Comparison of ENCODE assay signal across 32 cellular contexts in genomic region chr13:97938701-97939475, GRCh38.
"Had no signal": no experiment of that assay in that cellular context is flagged by ENCODE, and none has a peak within 500 bp of the region (broad histone marks: within the 10 kb centered on the region; RNA-seq: fewer than 3 reads in every experiment).

No MANE protein-coding gene starts in this region.

- H3K9me3 ChIP-seq: ascending aorta, colonic mucosa, esophagus squamous epithelium, psoas muscle, sigmoid colon, uterus had no signal

- H3K27me3 Mint-ChIP-seq: brain, type B pancreatic cell had no signal

- H3K4me1 Mint-ChIP-seq: activated CD4-positive, alpha-beta T cell treated with anti-CD3 and anti-CD28 coated beads, Interleukin-2, amount 10 ng/mL, durations not matched to agents 24 days and 14 days; activated naive CD8-positive, alpha-beta T cell treated with anti-CD3 and anti-CD28 coated beads for 36 hours; nephron progenitor cell; stimulated activated effector memory CD8-positive, alpha-beta T cell treated with anti-CD3 and anti-CD28 coated beads, Interleukin-12 subunit alpha, Interleukin-12 subunit beta, amount 100 ng/mL, for 72 hours had no signal

- H3K4me3 ChIP-seq: ascending aorta, cardiac muscle cell, colonic mucosa, esophagus squamous epithelium, psoas muscle, sigmoid colon, uterus had no signal

- H3K4me3 Mint-ChIP-seq: activated CD4-positive, alpha-beta memory T cell treated with anti-CD3 and anti-CD28 coated beads for 36 hours; activated CD4-positive, alpha-beta T cell treated with anti-CD3 and anti-CD28 coated beads, Interleukin-2, amount 10 ng/mL, durations not matched to agents 24 days and 14 days; activated naive CD4-positive, alpha-beta T cell treated with anti-CD3 and anti-CD28 coated beads for 36 hours; activated naive CD8-positive, alpha-beta T cell treated with anti-CD3 and anti-CD28 coated beads for 36 hours; activated T-helper 1 cell treated with anti-CD3 and anti-CD28 coated beads, Interleukin-12 subunit alpha, Interleukin-12 subunit beta, Interleukin-2, Interleukin-4 antibody, amounts not matched to agents 30 ng/mL and 10 ng/mL and 1 ng/mL, durations not matched to agents 14 hours and 24 hours and 36 hours; brain; nephron progenitor cell; stimulated activated effector memory CD8-positive, alpha-beta T cell treated with anti-CD3 and anti-CD28 coated beads, Interleukin-12 subunit alpha, Interleukin-12 subunit beta, amount 100 ng/mL, for 72 hours; stimulated activated naive CD8-positive, alpha-beta T cell treated with anti-CD3 and anti-CD28 coated beads, Interleukin-15, Interleukin-2, amounts not matched to agents 100 ng/mL and 50 ng/mL, for 24 hours; type B pancreatic cell had no signal

- DNase-seq: activated CD4-positive, alpha-beta memory T cell treated with anti-CD3 and anti-CD28 coated beads for 36 hours; activated CD4-positive, alpha-beta T cell treated with anti-CD3 and anti-CD28 coated beads, Interleukin-2, amount 10 ng/mL, durations not matched to agents 24 days and 14 days; activated CD4-positive, CD25-positive, alpha-beta regulatory T cell treated with anti-CD3 and anti-CD28 coated beads, Interleukin-2, amount 50 U/mL, for 72 hours; activated CD8-positive, alpha-beta memory T cell treated with anti-CD3 and anti-CD28 coated beads, Interleukin-2, amount 50 U/mL, for 4 hours; activated effector memory CD4-positive, alpha-beta T cell treated with anti-CD3 and anti-CD28 coated beads, Interleukin-2, amount 50 U/mL, for 16 hours; activated naive CD4-positive, alpha-beta T cell treated with anti-CD3 and anti-CD28 coated beads for 36 hours; activated naive CD8-positive, alpha-beta T cell treated with anti-CD3 and anti-CD28 coated beads for 36 hours; activated T-cell treated with anti-CD3 and anti-CD28 coated beads, Interleukin-2, amount 50 U/mL, for 1 hour; cerebellar nuclear complex; colonic mucosa; effector CD8-positive, alpha-beta T cell; esophagus squamous epithelium; foreskin keratinocyte; hippocampal formation; kidney; left colon; mammary epithelial cell; nephron progenitor cell; psoas muscle; sigmoid colon; small intestine; stimulated activated CD4-positive, alpha-beta T cell treated with anti-CD3 and anti-CD28 coated beads, Interleukin-4, amount 100 ng/mL, for 24 hours; uterus had no signal

- H3K36me3 ChIP-seq: ascending aorta, cardiac muscle cell, colonic mucosa, esophagus squamous epithelium, sigmoid colon, uterus had no signal

- H3K27ac ChIP-seq: ascending aorta, cardiac muscle cell, colonic mucosa, epithelial cell of prostate, esophagus squamous epithelium, foreskin keratinocyte, parathyroid adenoma, psoas muscle, sigmoid colon, uterus had no signal

- H3K4me1 ChIP-seq: ascending aorta, colonic mucosa, esophagus squamous epithelium, foreskin keratinocyte, parathyroid adenoma, psoas muscle, uterus had no signal

- H3K27ac Mint-ChIP-seq: activated CD4-positive, alpha-beta memory T cell treated with anti-CD3 and anti-CD28 coated beads for 36 hours; activated CD4-positive, alpha-beta T cell treated with anti-CD3 and anti-CD28 coated beads, Interleukin-2, amount 10 ng/mL, durations not matched to agents 24 days and 14 days; activated naive CD4-positive, alpha-beta T cell treated with anti-CD3 and anti-CD28 coated beads for 36 hours; activated naive CD8-positive, alpha-beta T cell treated with anti-CD3 and anti-CD28 coated beads for 36 hours; activated T-helper 1 cell treated with anti-CD3 and anti-CD28 coated beads, Interleukin-12 subunit alpha, Interleukin-12 subunit beta, Interleukin-2, Interleukin-4 antibody, amounts not matched to agents 30 ng/mL and 10 ng/mL and 1 ng/mL, durations not matched to agents 14 hours and 24 hours and 36 hours; nephron progenitor cell; stimulated activated effector memory CD8-positive, alpha-beta T cell treated with anti-CD3 and anti-CD28 coated beads, Interleukin-12 subunit alpha, Interleukin-12 subunit beta, amount 100 ng/mL, for 72 hours; stimulated activated naive CD8-positive, alpha-beta T cell treated with anti-CD3 and anti-CD28 coated beads, Interleukin-15, Interleukin-2, amounts not matched to agents 100 ng/mL and 50 ng/mL, for 24 hours; type B pancreatic cell had no signal

- H3K79me2 ChIP-seq: parathyroid adenoma had no signal

- H3K9me3 Mint-ChIP-seq: activated CD4-positive, alpha-beta memory T cell treated with anti-CD3 and anti-CD28 coated beads for 36 hours; activated CD4-positive, alpha-beta T cell treated with anti-CD3 and anti-CD28 coated beads, Interleukin-2, amount 10 ng/mL, durations not matched to agents 24 days and 14 days; activated naive CD4-positive, alpha-beta T cell treated with anti-CD3 and anti-CD28 coated beads for 36 hours; activated naive CD8-positive, alpha-beta T cell treated with anti-CD3 and anti-CD28 coated beads for 36 hours; activated T-helper 1 cell treated with anti-CD3 and anti-CD28 coated beads, Interleukin-12 subunit alpha, Interleukin-12 subunit beta, Interleukin-2, Interleukin-4 antibody, amounts not matched to agents 30 ng/mL and 10 ng/mL and 1 ng/mL, durations not matched to agents 14 hours and 24 hours and 36 hours; brain; nephron progenitor cell; stimulated activated effector memory CD8-positive, alpha-beta T cell treated with anti-CD3 and anti-CD28 coated beads, Interleukin-12 subunit alpha, Interleukin-12 subunit beta, amount 100 ng/mL, for 72 hours; stimulated activated naive CD8-positive, alpha-beta T cell treated with anti-CD3 and anti-CD28 coated beads, Interleukin-15, Interleukin-2, amounts not matched to agents 100 ng/mL and 50 ng/mL, for 24 hours; type B pancreatic cell had no signal

- H3K36me3 Mint-ChIP-seq: activated CD4-positive, alpha-beta memory T cell treated with anti-CD3 and anti-CD28 coated beads for 36 hours; activated naive CD8-positive, alpha-beta T cell treated with anti-CD3 and anti-CD28 coated beads for 36 hours; brain; stimulated activated effector memory CD8-positive, alpha-beta T cell treated with anti-CD3 and anti-CD28 coated beads, Interleukin-12 subunit alpha, Interleukin-12 subunit beta, amount 100 ng/mL, for 72 hours; type B pancreatic cell had no signal

- H3K27me3 ChIP-seq: ascending aorta, cardiac muscle cell, colonic mucosa, esophagus squamous epithelium, foreskin keratinocyte, sigmoid colon, uterus had no signal

- H2AFZ ChIP-seq: parathyroid adenoma had no signal
